ENCODE assay signal across 17 cellular contexts in the genomic region with DNA sequence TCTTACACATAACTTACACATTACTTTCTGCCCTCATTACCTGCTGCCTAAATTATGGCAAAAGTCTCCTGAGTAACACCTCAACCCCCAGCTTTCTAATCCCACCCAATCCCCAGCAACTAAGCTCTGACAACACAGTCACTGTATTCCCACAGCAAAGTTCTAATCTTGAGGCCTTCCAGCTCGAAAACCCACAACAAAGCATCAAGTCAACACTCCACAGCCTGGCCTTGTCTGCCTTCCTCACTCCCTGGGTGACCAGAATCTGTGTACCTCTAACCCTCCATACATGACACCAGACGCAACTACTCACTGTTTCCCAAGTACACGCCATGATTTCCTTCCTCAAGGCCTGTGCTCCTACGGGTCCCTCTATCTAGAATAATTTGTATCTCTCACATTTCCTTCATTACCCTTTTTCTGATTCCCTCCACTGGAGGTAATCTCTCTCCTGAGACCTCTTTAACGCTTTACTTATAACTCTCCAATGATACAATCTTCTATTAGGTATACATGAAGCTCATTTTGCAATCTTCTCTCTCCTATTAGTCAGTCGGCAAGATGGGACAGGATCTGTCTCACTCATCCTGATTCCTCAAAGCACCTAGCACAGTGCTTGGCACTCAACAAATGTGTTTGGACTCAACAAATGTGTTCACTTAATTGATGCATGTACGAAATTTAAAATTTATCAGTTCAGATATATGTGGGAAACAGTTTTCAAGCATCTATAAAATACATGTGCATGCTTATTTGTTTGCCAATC.
DNase-seq lines count a peak whose midpoint lies in the region; FAIRE-seq and TF ChIP-seq lines count a peak whose summit lies in the region.
"Had no signal": no experiment of that assay in that cellular context is flagged by ENCODE, and none has a peak within 500 bp of the region (broad histone marks: within the 10 kb centered on the region; RNA-seq: fewer than 3 reads in every experiment).

No MANE protein-coding gene starts in this region.

- H3K4me1 Mint-ChIP-seq in CD4-positive, alpha-beta memory T cell = peaks cover 60 to 95% (median 74%) of the 10 kb centered on the region in 4 donors
- H3K4me1 Mint-ChIP-seq in activated naive CD8-positive, alpha-beta T cell treated with anti-CD3 and anti-CD28 coated beads for 36 hours = peaks cover 61% of the 10 kb centered on the region
- H3K4me1 Mint-ChIP-seq in mesothelial cell of epicardium = peaks cover 43% of the 10 kb centered on the region
- H3K4me1 Mint-ChIP-seq in HFFc6 (ENCODE audit: low read depth) = peaks cover 63% of the 10 kb centered on the region

- POLR2A ChIA-PET in CD4-positive, alpha-beta memory T cell (lab: Charles Lee; ENCODE audit: partially characterized antibody) = interaction anchor here (0.7 to 4.7 kb wide), 6 partner anchors 9 to 240 kb away, joined by 3 to 34 read pairs (median 11); no protein-coding TSS in a partner anchor

- no peaks in the 10 kb centered on the region for H3K9me3 ChIP-seq in CD4-positive, alpha-beta memory T cell (ENCODE audit: control insufficient read depth in 1 of 2, low read length in 2 of 2)
- H3K9me3 ChIP-seq: adrenal gland, tibial artery had no signal

- H3K4me1 ChIP-seq in CD4-positive, alpha-beta memory T cell (ENCODE audit: insufficient read depth, low read length) = peaks cover 65% of the 10 kb centered on the region

- CTCF ChIA-PET in CD4-positive, alpha-beta memory T cell (lab: Charles Lee; ENCODE audit: partially characterized antibody) = interaction anchor here (0.7 to 3.0 kb wide), 12 partner anchors 9 to 203 kb away, joined by 3 to 13 read pairs (median 3); no protein-coding TSS in a partner anchor

- peak overlapping the region; percentile 56 to 90 (median 82) for H3K4me3 Mint-ChIP-seq in CD4-positive, alpha-beta memory T cell
- H3K4me3 Mint-ChIP-seq in activated naive CD8-positive, alpha-beta T cell treated with anti-CD3 and anti-CD28 coated beads for 36 hours = no peak overlapping the region
- H3K4me3 Mint-ChIP-seq in mesothelial cell of epicardium = no peak overlapping the region
- H3K4me3 Mint-ChIP-seq in HFFc6 = no peak overlapping the region

- H3K4me3 ChIP-seq in CD4-positive, alpha-beta memory T cell (ENCODE audit: low read length in 2 of 2) = peak overlapping the region in 1 of 2 donors; percentile 29
- H3K4me3 ChIP-seq: adrenal gland, tibial artery had no signal

- DNase-seq in CD4-positive, alpha-beta memory T cell = no peak
- DNase-seq in GM12891 (ENCODE audit: insufficient read length, low spot score) (no peak), mesothelial cell of epicardium (ENCODE audit: low spot score in 2 of 2, unreplicated experiment in 2 of 2) (no peak), cardiac septum (ENCODE audit: low spot score) (no peak), HFFc6 (no peak), NCI-H1092 (lab: John Stamatoyannopoulos, UW) (no peak)
- no peak for DNase-seq in activated naive CD8-positive, alpha-beta T cell treated with anti-CD3 and anti-CD28 coated beads for 36 hours
- DNase-seq: activated CD4-positive, alpha-beta T cell treated with anti-CD3 and anti-CD28 coated beads, Interleukin-2, amount 50 U/mL, for 48 hours; adrenal gland; hypothalamus; left colon; naive B cell; NCI-H2081 treated with DMSO at 0.1 percent for 48 hours; NCI-H748 treated with DMSO at 0.1 percent for 48 hours; stimulated activated CD4-positive, alpha-beta T cell treated with anti-CD3 and anti-CD28 coated beads, Interleukin-2, amount 100 ng/mL, for 24 hours; tibial artery had no signal

- H3K9me3 Mint-ChIP-seq in CD4-positive, alpha-beta memory T cell = no peaks in the 10 kb centered on the region
- peaks cover 3% of the 10 kb centered on the region for H3K9me3 Mint-ChIP-seq in activated naive CD8-positive, alpha-beta T cell treated with anti-CD3 and anti-CD28 coated beads for 36 hours
- H3K9me3 Mint-ChIP-seq in mesothelial cell of epicardium (peaks cover 3% of the 10 kb centered on the region), HFFc6 (peaks cover 21% of the 10 kb centered on the region)
- H3K9me3 Mint-ChIP-seq: naive B cell had no signal

- H3K36me3 ChIP-seq in CD4-positive, alpha-beta memory T cell (ENCODE audit: insufficient read depth, low read length) = no peaks in the 10 kb centered on the region
- H3K36me3 ChIP-seq: adrenal gland, tibial artery had no signal

- H3K27me3 Mint-ChIP-seq in CD4-positive, alpha-beta memory T cell = no peaks in the 10 kb centered on the region
- no peaks in the 10 kb centered on the region for H3K27me3 Mint-ChIP-seq in activated naive CD8-positive, alpha-beta T cell treated with anti-CD3 and anti-CD28 coated beads for 36 hours
- H3K27me3 Mint-ChIP-seq in mesothelial cell of epicardium (ENCODE audit: low read depth) (no peaks in the 10 kb centered on the region), HFFc6 (ENCODE audit: insufficient read depth) (peaks cover 2% of the 10 kb centered on the region; the same call in 1 of the 2 replicates)

- no peaks in the 10 kb centered on the region for H3K27me3 ChIP-seq in CD4-positive, alpha-beta memory T cell (ENCODE audit: insufficient read depth, low read length)
- H3K27me3 ChIP-seq: adrenal gland, tibial artery had no signal

- peaks cover 10 to 24% of the 10 kb centered on the region in 2 donors for H3K36me3 Mint-ChIP-seq in CD4-positive, alpha-beta memory T cell
- H3K36me3 Mint-ChIP-seq in activated naive CD8-positive, alpha-beta T cell treated with anti-CD3 and anti-CD28 coated beads for 36 hours = peaks cover 41% of the 10 kb centered on the region
- no peaks in the 10 kb centered on the region for H3K36me3 Mint-ChIP-seq in mesothelial cell of epicardium
- H3K36me3 Mint-ChIP-seq in HFFc6 (ENCODE audit: low read depth) = peaks cover 36% of the 10 kb centered on the region

- H3K27ac ChIP-seq in CD4-positive, alpha-beta memory T cell (ENCODE audit: low read depth, low read length) = no peak overlapping the region
- H3K27ac ChIP-seq: adrenal gland, C4-2B, tibial artery had no signal

- peak overlapping the region; percentile 6 to 89 (median 88) for H3K27ac Mint-ChIP-seq in CD4-positive, alpha-beta memory T cell
- peak overlapping the region; percentile 54 for H3K27ac Mint-ChIP-seq in activated naive CD8-positive, alpha-beta T cell treated with anti-CD3 and anti-CD28 coated beads for 36 hours
- H3K27ac Mint-ChIP-seq in mesothelial cell of epicardium (peak overlapping the region; percentile 37), HFFc6 (no peak overlapping the region)

- peak; percentile 41 for FAIRE-seq in GM12891 (lab: Jason Lieb, UNC)

- TF ChIP-seq CTCF in mesothelial cell of epicardium (IDR thresholded peaks at IDR 0.05; ENCODE audit: unreplicated experiment) = no peak
- TF ChIP-seq CTCF in HFFc6 (IDR thresholded peaks at IDR 0.05) = no peak

- TF ChIP-seq POLR2A in GM12891 (IDR thresholded peaks at IDR 0.05; ENCODE audit: low read depth, low read length) = no peak

- intact Hi-C loops in CD4-positive, alpha-beta memory T cell (cut with micrococcal nuclease) = loop anchor here (1.0 kb wide), 1 partner anchor 10 kb away; no protein-coding TSS in a partner anchor
- intact Hi-C loops in cardiac septum (cut with DNase I) = no loop called here

TF ChIP-seq in GM12891, 5 proteins besides CTCF, POLR2A, EP300 and RAD21:
- TF ChIP-seq POU2F2 (IDR thresholded peaks at IDR 0.05; ENCODE audit: low read depth, low read length) = no peak
- TF ChIP-seq POLR2AphosphoS5 (IDR thresholded peaks at IDR 0.05; ENCODE audit: low read depth, low read length) = no peak
- TF ChIP-seq TAF1 (IDR thresholded peaks at IDR 0.05; ENCODE audit: low read depth, low read length) = no peak
- no peak for TF ChIP-seq PAX5 (IDR thresholded peaks at IDR 0.05; ENCODE audit: insufficient read depth, low read length, severe bottlenecking)
- TF ChIP-seq SPI1 (IDR thresholded peaks at IDR 0.05; ENCODE audit: low read depth, low read length) = no peak

Comparison
In these comparisons a context has a peak if more than half of its experiments do, and no peak if none do; other contexts are left out.
1. H3K4me3 Mint-ChIP-seq: peak in CD4-positive, alpha-beta memory T cell (8 of 8); none in activated naive CD8-positive, alpha-beta T cell treated with anti-CD3 and anti-CD28 coated beads for 36 hours (single experiment), mesothelial cell of epicardium (single experiment) and HFFc6 (single experiment).